7 cellular contexts compared by ENCODE assay signal in the genomic region with DNA sequence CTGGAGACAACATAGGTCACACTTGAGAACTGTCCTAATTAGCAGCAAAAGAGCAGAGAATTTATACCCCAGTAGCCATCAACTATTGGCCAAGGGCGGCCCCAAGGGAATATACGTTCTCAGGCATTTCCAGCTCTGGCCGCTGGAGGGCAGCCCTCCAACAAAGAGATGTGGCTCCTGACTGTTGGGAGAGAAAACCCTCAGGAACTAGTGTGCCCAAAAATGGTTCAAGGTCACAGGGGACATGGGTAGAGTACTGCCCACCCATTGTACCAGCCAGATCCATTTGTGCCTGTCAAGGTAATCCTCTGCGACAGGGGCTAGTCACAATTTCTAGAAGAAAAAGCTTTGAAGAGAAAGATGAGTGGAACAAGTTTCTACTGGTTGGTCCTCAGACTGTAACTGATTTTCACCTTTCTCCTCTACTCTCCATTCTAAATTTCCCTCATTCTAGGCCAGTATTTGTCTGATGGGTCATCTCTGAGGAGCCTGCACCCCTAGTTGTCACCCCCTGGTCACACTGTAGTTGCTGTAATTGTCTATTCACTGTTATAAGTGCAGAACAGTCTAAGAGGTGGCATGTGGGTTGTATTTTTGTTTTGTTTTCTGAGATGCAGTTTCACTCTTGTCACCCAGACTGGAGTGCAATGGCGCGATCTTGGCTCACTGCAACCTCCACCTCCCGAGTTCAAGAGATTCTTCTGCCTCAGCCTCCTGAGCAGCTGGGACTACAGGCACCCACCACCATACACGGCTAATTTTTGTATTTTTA. TPM values are rescaled to one million over a fixed set of nuclear protein-coding genes. Genes with fewer than 3 reads are reported as not detected.
DNase-seq lines count a peak whose midpoint lies in the region; ATAC-seq and TF ChIP-seq lines count a peak whose summit lies in the region.

No MANE protein-coding gene starts in this region.

- peak; percentile 82 for TF ChIP-seq CTCF in GM12874 (IDR thresholded peaks at IDR 0.05; ENCODE audit: insufficient read depth, low read depth, low read length)

- no peak overlapping the region for H3K4me3 Mint-ChIP-seq in immature natural killer cell

- H3K9me3 Mint-ChIP-seq in immature natural killer cell: no peaks in the 10 kb centered on the region

- ATAC-seq in HG02678 (IDR thresholded peaks at IDR 0.05; ENCODE audit: unreplicated experiment): peak; percentile 89

- DNase-seq in NCI-H146 (lab: John Stamatoyannopoulos, UW) (peak; percentile 20), T-helper 22 cell (ENCODE audit: low read depth) (peak; percentile 32), astrocyte of the hippocampus (ENCODE audit: low read depth, low spot score) (peak; percentile 84), immature natural killer cell (peak; percentile 55 to 62 (median 58))
- peak; percentile 32 to 61 for DNase-seq in stimulated activated CD4-positive, alpha-beta T cell treated with anti-CD3 and anti-CD28 coated beads, Interleukin-15, amount 100 ng/mL, for 48 hours (ENCODE audit: low read depth in 2 of 2)

- peaks cover 1 to 8% (median 3%) of the 10 kb centered on the region in 3 donors for H3K27me3 Mint-ChIP-seq in immature natural killer cell (ENCODE audit: low read depth in 3 of 3)

- no peaks in the 10 kb centered on the region for H3K4me1 Mint-ChIP-seq in immature natural killer cell

- H3K36me3 Mint-ChIP-seq in immature natural killer cell: peaks cover 0 to 3% (median 0%) of the 10 kb centered on the region in 3 donors

- no peak overlapping the region for H3K27ac Mint-ChIP-seq in immature natural killer cell

RNA-seq across cellular contexts. Expression of a gene that starts 14.7 kb away (rescaled TPM):
- not detected for polyA plus RNA-seq in immature natural killer cell

Comparison
In these comparisons a context has a peak if more than half of its experiments do, and no peak if none do; other contexts are left out.
1. Peak in every context shown above with its lines: DNase-seq and ATAC-seq.
2. DNase-seq: peak in every context shown above with its lines; median percentile 84 in astrocyte of the hippocampus; 58 in immature natural killer cell; 46 in stimulated activated CD4-positive, alpha-beta T cell treated with anti-CD3 and anti-CD28 coated beads, Interleukin-15, amount 100 ng/mL, for 48 hours; 32 in T-helper 22 cell; 20 in NCI-H146.